In the genomic region with DNA sequence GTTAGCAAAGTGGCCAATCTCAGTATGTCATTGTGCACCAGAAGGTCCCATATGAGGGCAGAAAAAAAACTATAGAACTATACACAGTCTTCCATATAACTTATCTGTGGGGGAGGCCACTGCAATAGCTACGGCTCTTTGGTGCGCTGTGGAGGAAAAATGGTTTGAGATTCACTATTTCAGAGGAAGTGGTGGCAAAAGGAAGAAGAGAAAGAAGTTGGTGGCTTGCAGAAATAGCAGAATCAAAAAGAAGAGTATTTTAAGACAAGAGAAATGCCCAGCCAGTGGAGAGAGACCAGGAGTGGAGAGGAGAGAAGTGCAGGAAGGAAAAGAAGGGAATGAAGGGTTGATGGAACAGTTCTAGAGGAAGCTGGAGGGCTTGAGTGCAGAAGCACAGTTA, we compare ENCODE assay signal across 12 cellular contexts.
DNase-seq lines count a peak whose midpoint lies in the region; ATAC-seq, FAIRE-seq and TF ChIP-seq lines count a peak whose summit lies in the region.
"Had no signal": no experiment of that assay in that cellular context is flagged by ENCODE, and none has a peak within 500 bp of the region (broad histone marks: within the 10 kb centered on the region; RNA-seq: fewer than 3 reads in every experiment).

No MANE protein-coding gene starts in this region.

- H3K27ac ChIP-seq in BLaER1 treated with 17β-estradiol and CSF1 and Interleukin-3, amounts not matched to agents 10 nM and 100 nM, result peak overlapping the region in 10 of 11 experiments; percentile 18 to 83 (median 66); a peak in 18 of 22 replicates
- H3K27ac ChIP-seq: psoas muscle had no signal

- no peaks in the 10 kb centered on the region for H3K9me3 Mint-ChIP-seq in effector memory CD8-positive, alpha-beta T cell
- H3K9me3 Mint-ChIP-seq: type B pancreatic cell had no signal

- H3K36me3 Mint-ChIP-seq in T-helper 17 cell (ENCODE audit: low read depth), result peaks cover 4% of the 10 kb centered on the region
- H3K36me3 Mint-ChIP-seq in effector memory CD8-positive, alpha-beta T cell (ENCODE audit: insufficient read depth), result peaks cover 19% of the 10 kb centered on the region
- H3K36me3 Mint-ChIP-seq: type B pancreatic cell had no signal

- H3K4me3 ChIP-seq in BLaER1 treated with 17β-estradiol and CSF1 and Interleukin-3, amounts not matched to agents 10 nM and 100 nM, result peak overlapping the region in 6 of 10 experiments; percentile 1 to 28 (median 20); a peak in 6 of 20 replicates
- H3K4me3 ChIP-seq: heart right ventricle, psoas muscle had no signal

- FAIRE-seq in GM12891 (lab: Jason Lieb, UNC), result no peak

- H3K9ac ChIP-seq in BLaER1 treated with 17β-estradiol and CSF1 and Interleukin-3, amounts not matched to agents 10 nM and 100 nM, result peak overlapping the region in 6 of 11 experiments; percentile 23 to 52 (median 40); a peak in 8 of 22 replicates

- no peak for DNase-seq in GM12891 (ENCODE audit: insufficient read length, low spot score)
- DNase-seq in T-helper 17 cell, result no peak
- no peak for DNase-seq in effector memory CD8-positive, alpha-beta T cell
- no peak for DNase-seq in DMS79 (lab: John Stamatoyannopoulos, UW)
- DNase-seq in head of caudate nucleus, result no peak
- DNase-seq: C1 segment of cervical spinal cord, heart right ventricle, NCI-H2171 treated with DMSO at 0.1 percent for 48 hours, psoas muscle had no signal

- peaks cover 75% of the 10 kb centered on the region for H3K4me1 Mint-ChIP-seq in T-helper 17 cell
- peaks cover 80 to 82% of the 10 kb centered on the region in 2 donors for H3K4me1 Mint-ChIP-seq in effector memory CD8-positive, alpha-beta T cell (ENCODE audit: low read depth in 2 of 2)

- no peaks in the 10 kb centered on the region for H3K27me3 Mint-ChIP-seq in T-helper 17 cell
- H3K27me3 Mint-ChIP-seq in effector memory CD8-positive, alpha-beta T cell, result no peaks in the 10 kb centered on the region

- no peaks in the 10 kb centered on the region for H3K9me3 ChIP-seq in BLaER1 treated with 17β-estradiol and CSF1 and Interleukin-3, amounts not matched to agents 10 nM and 100 nM (replicated peaks in 1 of 11)
- no peaks in the 10 kb centered on the region for H3K9me3 ChIP-seq in T-helper 17 cell (ENCODE audit: control insufficient read depth, low read length, poor library complexity, severe bottlenecking)
- H3K9me3 ChIP-seq: heart right ventricle, psoas muscle had no signal

- no peak for TF ChIP-seq POLR2A in GM12891 (IDR thresholded peaks at IDR 0.05; ENCODE audit: low read depth, low read length)

- H3K4me2 ChIP-seq in BLaER1 treated with 17β-estradiol and CSF1 and Interleukin-3, amounts not matched to agents 10 nM and 100 nM, result peak overlapping the region; percentile 76 to 95 (median 88)

- ATAC-seq in T-helper 17 cell (no peak), HG02588 (IDR thresholded peaks at IDR 0.05; ENCODE audit: unreplicated experiment) (no peak)
- ATAC-seq in effector memory CD8-positive, alpha-beta T cell (replicated peaks), result no peak
- ATAC-seq: psoas muscle had no signal

- H4K20me1 ChIP-seq in BLaER1 treated with 17β-estradiol and CSF1 and Interleukin-3, amounts not matched to agents 10 nM and 100 nM, result peaks cover 6 to 85% (median 52%) of the 10 kb centered on the region in 11 experiments; a peak in 17 of 22 replicates

- peak overlapping the region; percentile 6 for H3K27ac Mint-ChIP-seq in T-helper 17 cell
- peak overlapping the region; percentile 73 to 78 for H3K27ac Mint-ChIP-seq in effector memory CD8-positive, alpha-beta T cell
- H3K27ac Mint-ChIP-seq: type B pancreatic cell had no signal

- H3K4me1 ChIP-seq in BLaER1 treated with 17β-estradiol and CSF1 and Interleukin-3, amounts not matched to agents 10 nM and 100 nM, result peaks cover 67 to 83% (median 74%) of the 10 kb centered on the region in 10 experiments

- intact Hi-C loops in head of caudate nucleus (cut with DNase I), result no loop called here

- H3K4me3 Mint-ChIP-seq in T-helper 17 cell, result peak overlapping the region; percentile 63
- peak overlapping the region; percentile 79 to 80 for H3K4me3 Mint-ChIP-seq in effector memory CD8-positive, alpha-beta T cell
- H3K4me3 Mint-ChIP-seq: type B pancreatic cell had no signal

- H3K27me3 ChIP-seq in BLaER1 treated with 17β-estradiol and CSF1 and Interleukin-3, amounts not matched to agents 10 nM and 100 nM, result peaks cover 0 to 21% (median 0%) of the 10 kb centered on the region in 11 experiments; a peak in 5 of 22 replicates

- peaks cover 0 to 83% (median 58%) of the 10 kb centered on the region in 11 experiments; a peak in 17 of 22 replicates for H3K36me3 ChIP-seq in BLaER1 treated with 17β-estradiol and CSF1 and Interleukin-3, amounts not matched to agents 10 nM and 100 nM
- H3K36me3 ChIP-seq: heart right ventricle had no signal

TF ChIP-seq in GM12891, 5 proteins besides CTCF, POLR2A, EP300 and RAD21:
- TF ChIP-seq POU2F2 (IDR thresholded peaks at IDR 0.05; ENCODE audit: low read depth, low read length) (no peak), POLR2AphosphoS5 (IDR thresholded peaks at IDR 0.05; ENCODE audit: low read depth, low read length) (no peak), SPI1 (IDR thresholded peaks at IDR 0.05; ENCODE audit: low read depth, low read length) (0 out of 2 replicates have a peak, but pooled peaks have one; percentile 11)
